25 cellular contexts compared by ENCODE assay signal in genomic region chr7:85004402-85004801, GRCh38.
A peak's percentile ranks its signal among the peaks of the same experiment; 100 is the strongest.
DNase-seq lines count a peak whose midpoint lies in the region; FAIRE-seq and TF ChIP-seq lines count a peak whose summit lies in the region.
"Had no signal": no experiment of that assay in that cellular context is flagged by ENCODE, and none has a peak within 500 bp of the region (broad histone marks: within the 10 kb centered on the region; RNA-seq: fewer than 3 reads in every experiment).

No MANE protein-coding gene starts in this region.

- H3K36me3 Mint-ChIP-seq in chondrocyte (ENCODE audit: low read depth), result no peaks in the 10 kb centered on the region
- H3K36me3 Mint-ChIP-seq in MCF 10A (ENCODE audit: insufficient read depth, unreplicated experiment), result no peaks in the 10 kb centered on the region
- H3K36me3 Mint-ChIP-seq: naive thymus-derived CD8-positive, alpha-beta T cell had no signal

- no peaks in the 10 kb centered on the region for H3K9me3 Mint-ChIP-seq in chondrocyte (ENCODE audit: low read depth)
- H3K9me3 Mint-ChIP-seq in MCF 10A (ENCODE audit: unreplicated experiment), result no peaks in the 10 kb centered on the region
- H3K9me3 Mint-ChIP-seq: activated CD4-positive, alpha-beta T cell treated with anti-CD3 and anti-CD28 coated beads, Interleukin-2, amount 10 ng/mL, durations not matched to agents 24 days and 14 days; endodermal cell; naive thymus-derived CD8-positive, alpha-beta T cell had no signal

- H3K27me3 ChIP-seq in sigmoid colon (no peaks in the 10 kb centered on the region), stomach (no peaks in the 10 kb centered on the region)
- H3K27me3 ChIP-seq: adrenal gland; BLaER1 treated with 17β-estradiol and CSF1 and Interleukin-3, amounts not matched to agents 10 nM and 100 nM; hepatocyte; vagina had no signal

- H3K4me1 ChIP-seq in sigmoid colon (peaks cover 0 to 41% (median 23%) of the 10 kb centered on the region in 4 donors), stomach (no peaks in the 10 kb centered on the region)
- H3K4me1 ChIP-seq: adrenal gland; BLaER1 treated with 17β-estradiol and CSF1 and Interleukin-3, amounts not matched to agents 10 nM and 100 nM; vagina had no signal

- no peaks in the 10 kb centered on the region for H3K36me3 ChIP-seq in sigmoid colon
- H3K36me3 ChIP-seq in stomach, result no peaks in the 10 kb centered on the region
- H3K36me3 ChIP-seq: adrenal gland; BLaER1 treated with 17β-estradiol and CSF1 and Interleukin-3, amounts not matched to agents 10 nM and 100 nM; vagina had no signal

- TF ChIP-seq EP300 in sigmoid colon (IDR thresholded peaks at IDR 0.05), result peak in 2 of 4 donors; percentile 26 to 35
- TF ChIP-seq EP300 in stomach (IDR thresholded peaks at IDR 0.05), result no peak

- CTCF ChIA-PET in MCF 10A (lab: Yijun Ruan, JAX), result interaction anchor here (0.6 kb wide), 1 partner anchor 254 kb away, joined by 3 read pairs; no protein-coding TSS in a partner anchor

- intact Hi-C loops in sigmoid colon (cut with DNase I), result loop anchor here (10.0 kb wide), 1 partner anchor 810 kb away; the partner anchor contains the start of gene SEMA3A
- intact Hi-C loops in MCF 10A (cut with micrococcal nuclease), result no loop called here
- intact Hi-C loops in stomach (cut with DNase I; ENCODE audit: low total_unique reads), result no loop called here

- 56 to 67% methylated on average over 2 of the region's 2 CpGs for WGBS in sigmoid colon, 2 donors
- 73 to 89% (median 78%) methylated on average over 2 of the region's 2 CpGs for WGBS in stomach, 5 donors

- H3K27me3 Mint-ChIP-seq in chondrocyte (ENCODE audit: low read depth), result no peaks in the 10 kb centered on the region
- H3K27me3 Mint-ChIP-seq in MCF 10A (ENCODE audit: insufficient read depth, unreplicated experiment), result no peaks in the 10 kb centered on the region
- H3K27me3 Mint-ChIP-seq: progenitor cell of endocrine pancreas had no signal

- H3K27ac Mint-ChIP-seq in chondrocyte (ENCODE audit: unreplicated experiment), result peak overlapping the region; percentile 34
- H3K27ac Mint-ChIP-seq in MCF 10A (ENCODE audit: low read depth, unreplicated experiment), result no peak overlapping the region
- H3K27ac Mint-ChIP-seq: activated CD4-positive, alpha-beta T cell treated with anti-CD3 and anti-CD28 coated beads, Interleukin-2, amount 10 ng/mL, durations not matched to agents 24 days and 14 days; endodermal cell; progenitor cell of endocrine pancreas had no signal

- H3K4me3 ChIP-seq in sigmoid colon (no peak overlapping the region), stomach (no peak overlapping the region)
- H3K4me3 ChIP-seq: adrenal gland; BLaER1 treated with 17β-estradiol and CSF1 and Interleukin-3, amounts not matched to agents 10 nM and 100 nM; hepatocyte; K562; skin epidermis; vagina had no signal

- H3K4me1 Mint-ChIP-seq in chondrocyte (ENCODE audit: low read depth) (peaks cover 15% of the 10 kb centered on the region), MCF 10A (ENCODE audit: insufficient read depth, unreplicated experiment) (no peaks in the 10 kb centered on the region)
- H3K4me1 Mint-ChIP-seq: activated CD4-positive, alpha-beta T cell treated with anti-CD3 and anti-CD28 coated beads, Interleukin-2, amount 10 ng/mL, durations not matched to agents 24 days and 14 days; naive thymus-derived CD8-positive, alpha-beta T cell had no signal

- H3K9me3 ChIP-seq in sigmoid colon (no peaks in the 10 kb centered on the region), stomach (no peaks in the 10 kb centered on the region)
- H3K9me3 ChIP-seq: adrenal gland; BLaER1 treated with 17β-estradiol and CSF1 and Interleukin-3, amounts not matched to agents 10 nM and 100 nM; vagina had no signal

- peak overlapping the region in 3 of 4 donors; percentile 62 to 70 (median 63) for H3K27ac ChIP-seq in sigmoid colon
- H3K27ac ChIP-seq in stomach, result no peak overlapping the region
- H3K27ac ChIP-seq: adrenal gland; BLaER1 treated with 17β-estradiol and CSF1 and Interleukin-3, amounts not matched to agents 10 nM and 100 nM; hepatocyte; skin epidermis; vagina had no signal

- BruUV-seq in MCF 10A (replicated peaks; lab: Mats Ljungman, UMichigan), result no TSS peak

- H3K4me3 Mint-ChIP-seq in chondrocyte (ENCODE audit: unreplicated experiment), result no peak overlapping the region
- H3K4me3 Mint-ChIP-seq in MCF 10A (ENCODE audit: unreplicated experiment), result no peak overlapping the region
- H3K4me3 Mint-ChIP-seq: activated CD4-positive, alpha-beta T cell treated with anti-CD3 and anti-CD28 coated beads, Interleukin-2, amount 10 ng/mL, durations not matched to agents 24 days and 14 days; endodermal cell; naive thymus-derived CD8-positive, alpha-beta T cell had no signal

- TF ChIP-seq CTCF in chondrocyte (IDR thresholded peaks at IDR 0.05) (no peak), sigmoid colon (IDR thresholded peaks at IDR 0.05) (no peak), MCF 10A (IDR thresholded peaks at IDR 0.05; ENCODE audit: unreplicated experiment) (no peak), stomach (IDR thresholded peaks at IDR 0.05) (no peak)

- POLR2A ChIA-PET in MCF 10A (lab: Yijun Ruan, JAX), result no interaction called here

- TF ChIP-seq POLR2A in sigmoid colon (IDR thresholded peaks at IDR 0.05), result no peak
- TF ChIP-seq POLR2A in stomach (IDR thresholded peaks at IDR 0.05), result no peak

- peak; percentile 97 for FAIRE-seq in G401.6 (lab: Jason Lieb, UNC)
- FAIRE-seq: K562, TTC549 had no signal

- DNase-seq in NCI-H446 (lab: John Stamatoyannopoulos, UW) (peak; percentile 45 to 88), chondrocyte (ENCODE audit: low spot score) (no peak), sigmoid colon (peak; percentile 62), MCF 10A (ENCODE audit: unreplicated experiment) (no peak), stomach (no peak), cerebellar nuclear complex (lab: John Stamatoyannopoulos, UW) (no peak)
- DNase-seq: activated CD4-positive, alpha-beta T cell treated with anti-CD3 and anti-CD28 coated beads, Interleukin-2, amount 10 ng/mL, durations not matched to agents 24 days and 14 days; activated gamma-delta T cell; adrenal gland; endodermal cell; GOT3; islet precursor cell; mammary epithelial cell; naive thymus-derived CD8-positive, alpha-beta T cell; NCI-H1092; RPMI8226; stimulated activated CD4-positive, alpha-beta T cell treated with anti-CD3 and anti-CD28 coated beads, Interleukin-4, amount 100 ng/mL, for 1 hour had no signal

Comparison
In these comparisons a context has a peak if more than half of its experiments do, and no peak if none do; other contexts are left out.
1. DNase-seq: peak in NCI-H446 (2 of 2) and sigmoid colon (single experiment); none in chondrocyte (single experiment), MCF 10A (single experiment), stomach (single experiment) and cerebellar nuclear complex (0 of 2).
2. H3K27ac ChIP-seq: peak in sigmoid colon (3 of 4); none in stomach (0 of 5).